ENCODE assay signal across 30 cellular contexts in the genomic region with DNA sequence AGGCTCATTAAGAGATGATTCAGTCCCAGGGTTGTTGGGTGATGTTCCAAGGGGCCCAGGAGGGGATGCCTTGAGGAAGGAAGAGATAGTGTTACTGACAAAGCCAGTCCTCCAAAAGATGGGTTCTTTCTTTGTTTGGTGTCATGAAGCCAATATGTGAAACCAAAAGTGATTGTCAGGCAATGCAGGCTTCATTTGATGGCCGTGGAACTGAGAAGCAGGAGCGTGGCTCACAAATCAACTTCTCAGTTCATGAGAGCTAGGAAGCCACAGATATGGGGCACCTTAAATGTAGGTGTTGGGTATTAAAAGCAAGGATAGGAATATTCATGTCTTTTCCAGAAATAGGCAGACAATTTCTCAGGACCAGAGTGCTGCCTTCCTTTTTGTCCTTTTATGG.
"Had no signal": no experiment of that assay in that cellular context is flagged by ENCODE, and none has a peak within 500 bp of the region (broad histone marks: within the 10 kb centered on the region; RNA-seq: fewer than 3 reads in every experiment).

No MANE protein-coding gene starts in this region.

- FAIRE-seq: astrocyte had no signal

- H3K4me3 Mint-ChIP-seq: activated CD4-positive, alpha-beta memory T cell treated with anti-CD3 and anti-CD28 coated beads, Interleukin-2, amount 10 ng/mL, durations not matched to agents 7 days and 5 days; activated T-cell treated with anti-CD3 and anti-CD28 coated beads, Interleukin-2, amount 50 U/mL, for 72 hours had no signal

- H3K36me3 ChIP-seq: adrenal gland, breast epithelium, SJCRH30, WERI-Rb-1 had no signal

- H3K27ac Mint-ChIP-seq: activated CD4-positive, alpha-beta memory T cell treated with anti-CD3 and anti-CD28 coated beads, Interleukin-2, amount 10 ng/mL, durations not matched to agents 7 days and 5 days; activated naive CD4-positive, alpha-beta T cell treated with anti-CD3 and anti-CD28 coated beads, Interleukin-2, amount 50 U/mL, for 72 hours; activated T-cell treated with anti-CD3 and anti-CD28 coated beads, Interleukin-2, amount 50 U/mL, for 72 hours; activated T-helper 2 cell treated with anti-CD3 and anti-CD28 coated beads, Interferon-gamma antibody, Interleukin-2, Interleukin-4, amounts not matched to agents 10 μg/mL and 5 μg/mL and 100 μg/mL, durations not matched to agents 14 hours and 24 hours and 36 hours had no signal

- H3K4me1 ChIP-seq: adrenal gland, body of pancreas, breast epithelium, SJCRH30 had no signal

- H3K9me3 ChIP-seq: adrenal gland, body of pancreas, breast epithelium, SJCRH30 had no signal

- ATAC-seq: activated naive CD4-positive, alpha-beta T cell treated with anti-CD3 and anti-CD28 coated beads, Interleukin-2, amount 50 U/mL, for 72 hours; activated T-cell treated with anti-CD3 and anti-CD28 coated beads, Interleukin-2, amount 50 U/mL, for 72 hours; body of pancreas; Panc1 had no signal

- H3K4me1 Mint-ChIP-seq: activated CD4-positive, alpha-beta memory T cell treated with anti-CD3 and anti-CD28 coated beads, Interleukin-2, amount 10 ng/mL, durations not matched to agents 7 days and 5 days had no signal

- H3K27ac ChIP-seq: adrenal gland, body of pancreas, breast epithelium, SJCRH30, SK-N-MC, WERI-Rb-1 had no signal

- H3K27me3 ChIP-seq: adrenal gland, body of pancreas, breast epithelium had no signal

- H3K9me3 Mint-ChIP-seq: activated CD4-positive, alpha-beta memory T cell treated with anti-CD3 and anti-CD28 coated beads, Interleukin-2, amount 10 ng/mL, durations not matched to agents 7 days and 5 days; activated T-cell treated with anti-CD3 and anti-CD28 coated beads, Interleukin-2, amount 50 U/mL, for 72 hours; activated T-helper 2 cell treated with anti-CD3 and anti-CD28 coated beads, Interferon-gamma antibody, Interleukin-2, Interleukin-4, amounts not matched to agents 10 μg/mL and 5 μg/mL and 100 μg/mL, durations not matched to agents 14 hours and 24 hours and 36 hours had no signal

- H3K27me3 Mint-ChIP-seq: activated CD4-positive, alpha-beta memory T cell treated with anti-CD3 and anti-CD28 coated beads, Interleukin-2, amount 10 ng/mL, durations not matched to agents 7 days and 5 days had no signal

- DNase-seq: activated CD4-positive, alpha-beta memory T cell treated with anti-CD3 and anti-CD28 coated beads, Interleukin-2, amount 10 ng/mL, durations not matched to agents 7 days and 5 days; activated CD4-positive, alpha-beta T cell treated with anti-CD3 and anti-CD28 coated beads for 1 hour; activated CD4-positive, alpha-beta T cell treated with anti-CD3 and anti-CD28 coated beads for 48 hours; activated CD4-positive, CD25-positive, alpha-beta regulatory T cell; activated gamma-delta T cell; activated naive CD4-positive, alpha-beta T cell treated with Interleukin-2 at 50 U/mL for 16 hours; activated T-cell treated with anti-CD3 and anti-CD28 coated beads, Interleukin-2, amount 50 U/mL, for 1 hour; activated T-cell treated with anti-CD3 and anti-CD28 coated beads, Interleukin-2, amount 50 U/mL, for 72 hours; adrenal gland; body of pancreas; NCI-H1105; NCI-H1417 treated with DMSO at 0.1 percent for 48 hours; NCI-H187 treated with DMSO at 0.1 percent for 48 hours; NCI-H2081; NCI-H2171 treated with DMSO at 0.1 percent for 48 hours; NCI-H2227 treated with DMSO at 0.1 percent for 48 hours; NCI-H446; NCI-H510A treated with DMSO at 0.1 percent for 48 hours; NCI-H526 treated with DMSO at 0.1 percent for 48 hours; NCI-H774; SHP77; SJCRH30; T1000; WERI-Rb-1 had no signal

- H3K36me3 Mint-ChIP-seq: activated naive CD4-positive, alpha-beta T cell treated with anti-CD3 and anti-CD28 coated beads, Interleukin-2, amount 50 U/mL, for 72 hours had no signal

- H3K4me3 ChIP-seq: adrenal gland, body of pancreas, breast epithelium, SJCRH30, SK-N-MC had no signal
